17 cellular contexts compared by ENCODE assay signal in genomic region chr5:1129725-1130082, GRCh38. TPM values are rescaled to one million over a fixed set of nuclear protein-coding genes. Genes with fewer than 3 reads are reported as not detected.
DNase-seq lines count a peak whose midpoint lies in the region; ATAC-seq and TF ChIP-seq lines count a peak whose summit lies in the region.
"Had no signal": no experiment of that assay in that cellular context is flagged by ENCODE, and none has a peak within 500 bp of the region (broad histone marks: within the 10 kb centered on the region; RNA-seq: fewer than 3 reads in every experiment).

No MANE protein-coding gene starts in this region.

- no peak overlapping the region for H3K27ac Mint-ChIP-seq in GM23338
- H3K27ac Mint-ChIP-seq in stimulated activated naive CD8-positive, alpha-beta T cell treated with anti-CD3 and anti-CD28 coated beads, Interleukin-15, amount 100 ng/mL, for 72 hours, result peak overlapping the region in 1 of 2 donors; percentile 27
- H3K27ac Mint-ChIP-seq: natural killer cell, type B pancreatic cell had no signal

- no peaks in the 10 kb centered on the region for H3K79me2 ChIP-seq in GM23338 (replicated peaks; ENCODE audit: insufficient read depth)

- H3K36me3 ChIP-seq in left ventricle myocardium inferior (no peaks in the 10 kb centered on the region), liver (ENCODE audit: control insufficient read depth in 4 of 4, insufficient read depth in 3 of 4, low read depth in 1 of 4, low read length in 3 of 4) (no peaks in the 10 kb centered on the region), GM23338 (ENCODE audit: insufficient read depth) (no peaks in the 10 kb centered on the region)

- H3F3A ChIP-seq in GM23338 (replicated peaks; ENCODE audit: low read depth), result no peaks in the 10 kb centered on the region

- no peaks in the 10 kb centered on the region for H4K20me1 ChIP-seq in GM23338 (replicated peaks; ENCODE audit: insufficient read depth)

- H3K27ac ChIP-seq in left ventricle myocardium inferior (replicated peaks), result peak overlapping the region; percentile 92
- peak overlapping the region; percentile 96 for H3K27ac ChIP-seq in VCaP
- H3K27ac ChIP-seq in liver (ENCODE audit: low read depth in 1 of 2, low read length in 2 of 2), result no peak overlapping the region
- H3K27ac ChIP-seq in GM23338 (ENCODE audit: low read depth), result no peak overlapping the region
- H3K27ac ChIP-seq: psoas muscle had no signal

- peaks cover 19% of the 10 kb centered on the region for H3K4me1 Mint-ChIP-seq in GM23338
- H3K4me1 Mint-ChIP-seq in stimulated activated naive CD8-positive, alpha-beta T cell treated with anti-CD3 and anti-CD28 coated beads, Interleukin-15, amount 100 ng/mL, for 72 hours, result no peaks in the 10 kb centered on the region

- ATAC-seq in left cardiac atrium (no peak), GM23338 (no peak)
- ATAC-seq in stimulated activated naive CD8-positive, alpha-beta T cell treated with anti-CD3 and anti-CD28 coated beads, Interleukin-15, amount 100 ng/mL, for 72 hours, result no peak
- ATAC-seq: left ventricle myocardium superior, natural killer cell, psoas muscle had no signal

- TF ChIP-seq CTCF in left ventricle myocardium inferior (IDR thresholded peaks at IDR 0.05; ENCODE audit: borderline replicate concordance) (no peak), VCaP (conservative IDR thresholded peaks at IDR 0.05) (no peak), liver (IDR thresholded peaks at IDR 0.05; ENCODE audit: low read depth, low read length, missing input control) (no peak), GM23338 (conservative IDR thresholded peaks at IDR 0.05; ENCODE audit: low read depth in 2 of 2) (no peak)

- 24% methylated on average over 10 of the region's 10 CpGs for WGBS in liver

- H3K4me2 ChIP-seq in GM23338, result no peak overlapping the region

- H3K9me3 ChIP-seq in left ventricle myocardium inferior (replicated peaks) (no peaks in the 10 kb centered on the region), liver (ENCODE audit: control insufficient read depth in 4 of 4, low read length in 3 of 4) (no peaks in the 10 kb centered on the region)
- H3K9me3 ChIP-seq: psoas muscle had no signal

- H3K9ac ChIP-seq in liver (ENCODE audit: low read depth in 1 of 2, low read length in 2 of 2), result no peak overlapping the region

- H3K27me3 Mint-ChIP-seq in GM23338 (ENCODE audit: insufficient read depth, low read depth, poor library complexity), result peaks cover 7% of the 10 kb centered on the region
- H3K27me3 Mint-ChIP-seq in stimulated activated naive CD8-positive, alpha-beta T cell treated with anti-CD3 and anti-CD28 coated beads, Interleukin-15, amount 100 ng/mL, for 72 hours, result no peaks in the 10 kb centered on the region
- H3K27me3 Mint-ChIP-seq: stimulated activated memory B cell treated with anti-CD40 and anti-IgM and Interleukin-4, amounts not matched to agents 10 μg/mL and 1 μg/mL and 100 μg/mL, for 72 hours had no signal

- H3K4me3 Mint-ChIP-seq in GM23338, result no peak overlapping the region
- no peak overlapping the region for H3K4me3 Mint-ChIP-seq in stimulated activated naive CD8-positive, alpha-beta T cell treated with anti-CD3 and anti-CD28 coated beads, Interleukin-15, amount 100 ng/mL, for 72 hours
- H3K4me3 Mint-ChIP-seq: natural killer cell; stimulated activated memory B cell treated with anti-CD40 and anti-IgM and Interleukin-4, amounts not matched to agents 10 μg/mL and 1 μg/mL and 100 μg/mL, for 72 hours; type B pancreatic cell had no signal

- intact Hi-C loops in left ventricle myocardium inferior (cut with micrococcal nuclease), result loop anchor here (10.0 kb wide), 1 partner anchor 145 kb away; no protein-coding TSS in a partner anchor
- intact Hi-C loops in left cardiac atrium (cut with DNase I), result no loop called here

- H3K27me3 ChIP-seq in left ventricle myocardium inferior (ENCODE audit: low read depth) (no peaks in the 10 kb centered on the region), liver (ENCODE audit: control insufficient read depth in 4 of 4, insufficient read depth in 4 of 4, low read length in 3 of 4) (no peaks in the 10 kb centered on the region), GM23338 (ENCODE audit: insufficient read depth) (no peaks in the 10 kb centered on the region)

- DNase-seq in left ventricle myocardium inferior (no peak), left cardiac atrium (no peak), GM23338 (ENCODE audit: low spot score) (no peak), AG08395 (ENCODE audit: low spot score) (no peak), ureter (ENCODE audit: low spot score) (no peak)
- no peak for DNase-seq in stimulated activated naive CD8-positive, alpha-beta T cell treated with anti-CD3 and anti-CD28 coated beads, Interleukin-15, amount 100 ng/mL, for 72 hours
- DNase-seq: GF-D8, left ventricle myocardium superior, natural killer cell, NCI-H2107, NCI-H82, psoas muscle, T-helper 2 cell had no signal

- H3K4me1 ChIP-seq in left ventricle myocardium inferior, result peaks cover 94% of the 10 kb centered on the region
- peaks cover 8 to 27% (median 20%) of the 10 kb centered on the region in 4 donors for H3K4me1 ChIP-seq in liver (ENCODE audit: control insufficient read depth in 4 of 4, insufficient read depth in 4 of 4, low read length in 3 of 4)
- no peaks in the 10 kb centered on the region for H3K4me1 ChIP-seq in GM23338 (ENCODE audit: insufficient read depth)

- no peak overlapping the region; the same call in 1 of the 2 replicates for H2AFZ ChIP-seq in GM23338

- H3K36me3 Mint-ChIP-seq in GM23338 (ENCODE audit: low read depth), result no peaks in the 10 kb centered on the region
- H3K36me3 Mint-ChIP-seq: natural killer cell; stimulated activated memory B cell treated with anti-CD40 and anti-IgM and Interleukin-4, amounts not matched to agents 10 μg/mL and 1 μg/mL and 100 μg/mL, for 72 hours; type B pancreatic cell had no signal

- peak in 1 of 2 donors; percentile 43 for TF ChIP-seq RAD21 in liver (IDR thresholded peaks at IDR 0.05)

- H3K9me3 Mint-ChIP-seq in GM23338, result no peaks in the 10 kb centered on the region; the same call in 2 of the 3 replicates
- H3K9me3 Mint-ChIP-seq in stimulated activated naive CD8-positive, alpha-beta T cell treated with anti-CD3 and anti-CD28 coated beads, Interleukin-15, amount 100 ng/mL, for 72 hours, result no peaks in the 10 kb centered on the region
- H3K9me3 Mint-ChIP-seq: natural killer cell; stimulated activated memory B cell treated with anti-CD40 and anti-IgM and Interleukin-4, amounts not matched to agents 10 μg/mL and 1 μg/mL and 100 μg/mL, for 72 hours; type B pancreatic cell had no signal

- no peaks in the 10 kb centered on the region for H3K9me2 ChIP-seq in GM23338 (ENCODE audit: insufficient read depth)

- H3K4me3 ChIP-seq in left ventricle myocardium inferior, result no peak overlapping the region
- H3K4me3 ChIP-seq in liver (ENCODE audit: low read depth in 1 of 3, low read length in 3 of 3), result no peak overlapping the region
- no peak overlapping the region for H3K4me3 ChIP-seq in GM23338
- H3K4me3 ChIP-seq: psoas muscle had no signal

TF ChIP-seq in liver, 16 proteins besides CTCF, POLR2A, EP300 and RAD21 (continues in another document):
- TF ChIP-seq SP1 (IDR thresholded peaks at IDR 0.05) (peak; percentile 58), HNF4G (IDR thresholded peaks at IDR 0.05) (no peak), HNF4A (conservative IDR thresholded peaks at IDR 0.05) (peak; percentile 73 to 90), NR2F2 (IDR thresholded peaks at IDR 0.05) (peak; percentile 85), JUND (IDR thresholded peaks at IDR 0.05) (peak in 1 of 2 donors; percentile 63), FOXA2 (IDR thresholded peaks at IDR 0.05) (no peak), YY1 (IDR thresholded peaks at IDR 0.05) (peak; percentile 30)

TF ChIP-seq in GM23338, 12 proteins besides CTCF, POLR2A, EP300 and RAD21:
- TF ChIP-seq POLR2AphosphoS5 (IDR thresholded peaks at IDR 0.05; ENCODE audit: low read depth) (no peak), EZH2phosphoT487 (IDR thresholded peaks at IDR 0.05; ENCODE audit: unreplicated experiment) (no peak), EZH2 (IDR thresholded peaks at IDR 0.05; ENCODE audit: low read depth, unreplicated experiment) (no peak), STAT1 (IDR thresholded peaks at IDR 0.05; ENCODE audit: unreplicated experiment) (no peak), JUNB (IDR thresholded peaks at IDR 0.05; ENCODE audit: unreplicated experiment) (no peak), CREB1 (CRISPR knock-in tag; IDR thresholded peaks at IDR 0.05; ENCODE audit: low read depth) (no peak)
- TF ChIP-seq, protein P1, sequence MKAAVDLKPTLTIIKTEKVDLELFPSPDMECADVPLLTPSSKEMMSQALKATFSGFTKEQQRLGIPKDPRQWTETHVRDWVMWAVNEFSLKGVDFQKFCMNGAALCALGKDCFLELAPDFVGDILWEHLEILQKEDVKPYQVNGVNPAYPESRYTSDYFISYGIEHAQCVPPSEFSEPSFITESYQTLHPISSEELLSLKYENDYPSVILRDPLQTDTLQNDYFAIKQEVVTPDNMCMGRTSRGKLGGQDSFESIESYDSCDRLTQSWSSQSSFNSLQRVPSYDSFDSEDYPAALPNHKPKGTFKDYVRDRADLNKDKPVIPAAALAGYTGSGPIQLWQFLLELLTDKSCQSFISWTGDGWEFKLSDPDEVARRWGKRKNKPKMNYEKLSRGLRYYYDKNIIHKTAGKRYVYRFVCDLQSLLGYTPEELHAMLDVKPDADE (IDR thresholded peaks at IDR 0.05), result no peak

RNA-seq across cellular contexts. Expression of gene SLC12A7, which starts 17.8 kb away (rescaled TPM):
- total RNA-seq in left ventricle myocardium inferior (140 TPM), left cardiac atrium (10 to 100 TPM; 53.7 to 54.1 TPM), liver (10 to 100 TPM; 27.1 to 64.2 TPM), ureter (77.0 TPM)
- polyA plus RNA-seq in liver (10 to 100 TPM; 12.3 to 30.8 TPM), GM23338 (2016; fragmentation: Nextera tagmentation; extraction: Ambion mirVana) (7.4 TPM in 2 replicates)
- total RNA-seq in GM23338 (2014; rRNA removed; shearing (Covaris generic)), result 32.2 TPM in 2 replicates

Comparison
In these comparisons a context has a peak if more than half of its experiments do, and no peak if none do; other contexts are left out.
1. H3K27ac ChIP-seq: peak in left ventricle myocardium inferior (single experiment) and VCaP (single experiment); none in liver (0 of 2) and GM23338 (single experiment).